ENCODE assay signal across 2 cellular contexts in genomic region chr3:119296723-119297122, GRCh38.
TF ChIP-seq lines count a peak whose summit lies in the region.

No MANE protein-coding gene starts in this region.

TF ChIP-seq in endothelial cell of umbilical vein, 7 proteins besides CTCF, POLR2A, EP300 and RAD21:
- TF ChIP-seq MYC (IDR thresholded peaks at IDR 0.05; ENCODE audit: low read depth, low read length) = no peak
- no peak for TF ChIP-seq EZH2 (IDR thresholded peaks at IDR 0.05; ENCODE audit: borderline replicate concordance, low read depth, low read length, severe bottlenecking)
- no peak for TF ChIP-seq JUN (IDR thresholded peaks at IDR 0.05; ENCODE audit: borderline replicate concordance, insufficient read depth, insufficient read length, low read depth)
- no peak for TF ChIP-seq POLR2AphosphoS5 (IDR thresholded peaks at IDR 0.05; ENCODE audit: insufficient read depth, low read depth, low read length)
- no peak for TF ChIP-seq FOS (IDR thresholded peaks at IDR 0.05; ENCODE audit: borderline replicate concordance, insufficient read depth, low read length)
- no peak for TF ChIP-seq GATA2 (IDR thresholded peaks at IDR 0.05; ENCODE audit: insufficient read depth, insufficient read length, low read depth, low read length)
- TF ChIP-seq MAX (IDR thresholded peaks at IDR 0.05; ENCODE audit: insufficient read depth, insufficient read length) = no peak
TF ChIP-seq in endothelial cell of umbilical vein: peak in this region for 0.

TF ChIP-seq in GM23338, 12 proteins besides CTCF, POLR2A, EP300 and RAD21:
- no peak for TF ChIP-seq ZNF462 (CRISPR knock-in tag; IDR thresholded peaks at IDR 0.05)
- no peak for TF ChIP-seq EZH2phosphoT487 (IDR thresholded peaks at IDR 0.05; ENCODE audit: unreplicated experiment)
- TF ChIP-seq STAT1 (IDR thresholded peaks at IDR 0.05; ENCODE audit: unreplicated experiment) = no peak
- no peak for TF ChIP-seq EZH2 (IDR thresholded peaks at IDR 0.05; ENCODE audit: low read depth, unreplicated experiment)
- no peak for TF ChIP-seq CREB1 (CRISPR knock-in tag; IDR thresholded peaks at IDR 0.05; ENCODE audit: low read depth)
- no peak for TF ChIP-seq POLR2AphosphoS5 (IDR thresholded peaks at IDR 0.05; ENCODE audit: low read depth)
- no peak for TF ChIP-seq NANOG (IDR thresholded peaks at IDR 0.05; ENCODE audit: borderline replicate concordance)
- TF ChIP-seq, protein P1, sequence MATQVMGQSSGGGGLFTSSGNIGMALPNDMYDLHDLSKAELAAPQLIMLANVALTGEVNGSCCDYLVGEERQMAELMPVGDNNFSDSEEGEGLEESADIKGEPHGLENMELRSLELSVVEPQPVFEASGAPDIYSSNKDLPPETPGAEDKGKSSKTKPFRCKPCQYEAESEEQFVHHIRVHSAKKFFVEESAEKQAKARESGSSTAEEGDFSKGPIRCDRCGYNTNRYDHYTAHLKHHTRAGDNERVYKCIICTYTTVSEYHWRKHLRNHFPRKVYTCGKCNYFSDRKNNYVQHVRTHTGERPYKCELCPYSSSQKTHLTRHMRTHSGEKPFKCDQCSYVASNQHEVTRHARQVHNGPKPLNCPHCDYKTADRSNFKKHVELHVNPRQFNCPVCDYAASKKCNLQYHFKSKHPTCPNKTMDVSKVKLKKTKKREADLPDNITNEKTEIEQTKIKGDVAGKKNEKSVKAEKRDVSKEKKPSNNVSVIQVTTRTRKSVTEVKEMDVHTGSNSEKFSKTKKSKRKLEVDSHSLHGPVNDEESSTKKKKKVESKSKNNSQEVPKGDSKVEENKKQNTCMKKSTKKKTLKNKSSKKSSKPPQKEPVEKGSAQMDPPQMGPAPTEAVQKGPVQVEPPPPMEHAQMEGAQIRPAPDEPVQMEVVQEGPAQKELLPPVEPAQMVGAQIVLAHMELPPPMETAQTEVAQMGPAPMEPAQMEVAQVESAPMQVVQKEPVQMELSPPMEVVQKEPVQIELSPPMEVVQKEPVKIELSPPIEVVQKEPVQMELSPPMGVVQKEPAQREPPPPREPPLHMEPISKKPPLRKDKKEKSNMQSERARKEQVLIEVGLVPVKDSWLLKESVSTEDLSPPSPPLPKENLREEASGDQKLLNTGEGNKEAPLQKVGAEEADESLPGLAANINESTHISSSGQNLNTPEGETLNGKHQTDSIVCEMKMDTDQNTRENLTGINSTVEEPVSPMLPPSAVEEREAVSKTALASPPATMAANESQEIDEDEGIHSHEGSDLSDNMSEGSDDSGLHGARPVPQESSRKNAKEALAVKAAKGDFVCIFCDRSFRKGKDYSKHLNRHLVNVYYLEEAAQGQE (IDR thresholded peaks at IDR 0.05; ENCODE audit: unreplicated experiment) = no peak
- TF ChIP-seq ZNF331 (CRISPR knock-in tag; IDR thresholded peaks at IDR 0.05; ENCODE audit: low read depth) = no peak
- no peak for TF ChIP-seq ZNF114 (CRISPR knock-in tag; IDR thresholded peaks at IDR 0.05)
- TF ChIP-seq ETS1 (IDR thresholded peaks at IDR 0.05) = no peak
- no peak for TF ChIP-seq JUNB (IDR thresholded peaks at IDR 0.05; ENCODE audit: unreplicated experiment)
